Comparison of ENCODE assay signal across 1 cellular context in genomic region chr15:31023841-31024240, GRCh38.
TF ChIP-seq lines count a peak whose summit lies in the region.

No MANE protein-coding gene starts in this region.

TF ChIP-seq in IMR-90, 13 proteins besides CTCF, POLR2A, EP300 and RAD21 (continued from another document):
- TF ChIP-seq USF2 (IDR thresholded peaks at IDR 0.05; ENCODE audit: low read depth, low read length), result no peak
- no peak for TF ChIP-seq BHLHE40 (IDR thresholded peaks at IDR 0.05; ENCODE audit: low read depth, low read length)
- TF ChIP-seq RCOR1 (IDR thresholded peaks at IDR 0.05; ENCODE audit: insufficient replicate concordance, low read length), result no peak
- no peak for TF ChIP-seq MXI1 (IDR thresholded peaks at IDR 0.05; ENCODE audit: borderline replicate concordance, low read depth, low read length)
- TF ChIP-seq RFX5 (IDR thresholded peaks at IDR 0.05; ENCODE audit: low read depth, low read length), result no peak
- TF ChIP-seq NFE2L2 (IDR thresholded peaks at IDR 0.05; ENCODE audit: low read depth, low read length), result no peak
- no peak for TF ChIP-seq SMC3 (IDR thresholded peaks at IDR 0.05; ENCODE audit: low read depth, low read length)
- no peak for TF ChIP-seq CHD1 (IDR thresholded peaks at IDR 0.05; ENCODE audit: low read depth, low read length)
- no peak for TF ChIP-seq MAFK (IDR thresholded peaks at IDR 0.05; ENCODE audit: low read depth, low read length)
- TF ChIP-seq FOS (IDR thresholded peaks at IDR 0.05; ENCODE audit: low read depth, low read length), result no peak
TF ChIP-seq in IMR-90: peak in this region for 0.
